Comparison of ENCODE assay signal across 12 cellular contexts in genomic region chr22:30572840-30573593, GRCh38. TPM values are rescaled to one million over a fixed set of nuclear protein-coding genes. Genes with fewer than 3 reads are reported as not detected.
DNase-seq lines count a peak whose midpoint lies in the region; ATAC-seq, FAIRE-seq and TF ChIP-seq lines count a peak whose summit lies in the region.
"Had no signal": no experiment of that assay in that cellular context is flagged by ENCODE, and none has a peak within 500 bp of the region (broad histone marks: within the 10 kb centered on the region; RNA-seq: fewer than 3 reads in every experiment).

No MANE protein-coding gene starts in this region.

- peak; percentile 34 for ATAC-seq in left lung
- ATAC-seq in GM19328 (IDR thresholded peaks at IDR 0.05; ENCODE audit: unreplicated experiment): no peak

- peak overlapping the region in 4 of 5 experiments; percentile 33 to 61 (median 40) for H3K4me3 Mint-ChIP-seq in brain

- H3K27me3 ChIP-seq in left lung: peaks cover 0 to 16% of the 10 kb centered on the region in 2 donors
- peaks cover 0 to 2% of the 10 kb centered on the region in 2 donors for H3K27me3 ChIP-seq in small intestine (ENCODE audit: control insufficient read depth in 2 of 2, insufficient read depth in 2 of 2, low read length in 2 of 2)
- H3K27me3 ChIP-seq in esophagus muscularis mucosa: peaks cover 0 to 13% (median 0%) of the 10 kb centered on the region in 4 donors

- H3K27me3 Mint-ChIP-seq in brain: peaks cover 8% of the 10 kb centered on the region

- peaks cover 16% of the 10 kb centered on the region for H3K4me1 Mint-ChIP-seq in brain

- H3K4me3 ChIP-seq in left lung: no peak overlapping the region
- H3K4me3 ChIP-seq in small intestine (ENCODE audit: low read depth in 1 of 2, low read length in 2 of 2): peak overlapping the region in 1 of 2 donors; percentile 55
- H3K4me3 ChIP-seq in esophagus muscularis mucosa: no peak overlapping the region
- H3K4me3 ChIP-seq: skin epidermis had no signal

- intact Hi-C loops in left lung (cut with DNase I) (no loop called here), esophagus muscularis mucosa (cut with DNase I) (no loop called here)

- FAIRE-seq in small intestine (lab: Jason Lieb, UNC) (no peak), GM19239 (lab: Jason Lieb, UNC) (no peak)
- FAIRE-seq: endometrium had no signal

- H3K27ac Mint-ChIP-seq in brain: peak overlapping the region in 4 of 5 experiments; percentile 23 to 74 (median 64)

- TF ChIP-seq POLR2A in esophagus muscularis mucosa (IDR thresholded peaks at IDR 0.05; ENCODE audit: low read depth): no peak

- WGBS in small intestine, 3 donors: 20 to 41% (median 21%) methylated on average over 12 of the region's 12 CpGs
- WGBS in esophagus muscularis mucosa: 44% methylated on average over 7 of the region's 12 CpGs

- TF ChIP-seq CTCF in brain (conservative IDR thresholded peaks at IDR 0.05) (no peak), left lung (IDR thresholded peaks at IDR 0.05) (no peak), esophagus muscularis mucosa (IDR thresholded peaks at IDR 0.05) (no peak)

- DNase-seq in HK-2 (ENCODE audit: unreplicated experiment) (peak; percentile 47), left lung (no peak), small intestine (peak; percentile 92), GM19239 (ENCODE audit: insufficient read length, low spot score) (no peak), esophagus muscularis mucosa (ENCODE audit: extremely low spot score) (no peak)
- DNase-seq in activated CD4-positive, CD25-positive, alpha-beta regulatory T cell (lab: John Stamatoyannopoulos, UW): no peak
- DNase-seq: activated CD4-positive, CD25-positive, alpha-beta regulatory T cell treated with anti-CD3 and anti-CD28 coated beads, Interleukin-2, amount 50 U/mL, for 72 hours had no signal

- H3K36me3 ChIP-seq in left lung (peaks cover 0 to 29% of the 10 kb centered on the region in 2 donors), small intestine (ENCODE audit: control insufficient read depth in 2 of 2, insufficient read depth in 2 of 2, low read length in 2 of 2) (peaks cover 0 to 6% of the 10 kb centered on the region in 2 donors), esophagus muscularis mucosa (peaks cover 18 to 29% (median 26%) of the 10 kb centered on the region in 4 donors)

- peaks cover 14% of the 10 kb centered on the region for H3K36me3 Mint-ChIP-seq in brain

- H3K9me3 Mint-ChIP-seq in brain: no peaks in the 10 kb centered on the region

- no peak overlapping the region for H3K27ac ChIP-seq in left lung
- H3K27ac ChIP-seq in small intestine (ENCODE audit: low read depth in 1 of 2, low read length in 1 of 2): peak overlapping the region; percentile 91 to 98
- no peak overlapping the region for H3K27ac ChIP-seq in esophagus muscularis mucosa (replicated peaks in 1 of 4)
- H3K27ac ChIP-seq: skin epidermis had no signal

- no peak for TF ChIP-seq EP300 in esophagus muscularis mucosa (IDR thresholded peaks at IDR 0.05)

- H3K9me3 ChIP-seq in left lung (no peaks in the 10 kb centered on the region), small intestine (ENCODE audit: control insufficient read depth, low read depth) (no peaks in the 10 kb centered on the region), esophagus muscularis mucosa (no peaks in the 10 kb centered on the region)

- H3K4me1 ChIP-seq in left lung (peaks cover 0 to 21% of the 10 kb centered on the region in 2 donors), small intestine (ENCODE audit: control insufficient read depth in 2 of 2, insufficient read depth in 1 of 2, low read depth in 1 of 2, low read length in 1 of 2) (peaks cover 0 to 6% of the 10 kb centered on the region in 2 donors), esophagus muscularis mucosa (peaks cover 8 to 22% (median 18%) of the 10 kb centered on the region in 4 donors)

RNA-seq across cellular contexts. Expression of gene GAL3ST1, which starts 1.4 kb away (rescaled TPM):
- polyA plus RNA-seq in brain (ENCODE audit: insufficient read depth, low read depth, low replicate concordance): 16.0 TPM
- 1 to 10 TPM; 1.8 to 4.6 TPM for total RNA-seq in left lung
- polyA plus RNA-seq in small intestine: 10 to 100 TPM; 11.1 to 89.5 (median 68.6) TPM
- total RNA-seq in esophagus muscularis mucosa: 1 to 10 TPM; 1.2 to 3.2 (median 1.9) TPM
- total RNA-seq: myocyte had no signal

RNA-seq across cellular contexts. Expression of gene PES1, which starts 18.7 kb away (rescaled TPM):
- polyA plus RNA-seq in brain (ENCODE audit: insufficient read depth, low read depth, low replicate concordance) (53.6 TPM), small intestine (10 to 100 TPM; 37.1 to 68.3 (median 60.8) TPM)
- total RNA-seq in left lung (10 to 100 TPM; 45.2 to 67.7 TPM), esophagus muscularis mucosa (10 to 100 TPM; 28.2 to 55.7 (median 42.9) TPM)

RNA-seq across cellular contexts. Expression of gene SEC14L6, which starts 26.5 kb away (rescaled TPM):
- 1.0 TPM for polyA plus RNA-seq in brain (ENCODE audit: insufficient read depth, low read depth, low replicate concordance)
- 1 to 10 TPM; 4.0 to 9.1 TPM for total RNA-seq in left lung
- polyA plus RNA-seq in small intestine: under 1 TPM in 1 of 3 donors, not detected in 2; 0.15 TPM
- total RNA-seq in esophagus muscularis mucosa: 1 to 10 TPM in 3 of 4 donors, not detected in 1; 1.2 to 1.5 (median 1.4) TPM
- total RNA-seq: myocyte had no signal

RNA-seq across cellular contexts. Expression of gene TCN2, which starts 34.0 kb away (rescaled TPM):
- polyA plus RNA-seq in brain (ENCODE audit: insufficient read depth, low read depth, low replicate concordance): 39.2 TPM
- 10 to 100 TPM; 48.0 to 57.6 TPM for total RNA-seq in left lung
- 10 to 100 TPM in 2 of 3 donors, 1 to 10 TPM in 1; 8.7 to 19.6 (median 12.7) TPM for polyA plus RNA-seq in small intestine
- 10 to 100 TPM; 28.7 to 44.2 (median 40.2) TPM for total RNA-seq in esophagus muscularis mucosa

Comparison
In these comparisons a context has a peak if more than half of its experiments do, and no peak if none do; other contexts are left out.
1. DNase-seq: peak in HK-2 (single experiment) and small intestine (single experiment); none in left lung (0 of 2), GM19239 (single experiment), esophagus muscularis mucosa (single experiment) and activated CD4-positive, CD25-positive, alpha-beta regulatory T cell (0 of 4).
2. H3K27ac ChIP-seq: peak in small intestine (2 of 2); none in left lung (0 of 2) and esophagus muscularis mucosa (0 of 4).